Comparison of ENCODE assay signal across 8 cellular contexts in genomic region chr2:216013080-216013909, GRCh38. TPM values are rescaled to one million over a fixed set of nuclear protein-coding genes. Genes with fewer than 3 reads are reported as not detected.
A peak's percentile ranks its signal among the peaks of the same experiment; 100 is the strongest.
DNase-seq lines count a peak whose midpoint lies in the region; ATAC-seq and TF ChIP-seq lines count a peak whose summit lies in the region.

A gene with protein sequence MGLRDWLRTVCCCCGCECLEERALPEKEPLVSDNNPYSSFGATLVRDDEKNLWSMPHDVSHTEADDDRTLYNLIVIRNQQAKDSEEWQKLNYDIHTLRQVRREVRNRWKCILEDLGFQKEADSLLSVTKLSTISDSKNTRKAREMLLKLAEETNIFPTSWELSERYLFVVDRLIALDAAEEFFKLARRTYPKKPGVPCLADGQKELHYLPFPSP (minus strand): TSS chr2:216013551. CDS start chr2:216013327, 224 bp downstream.

- H3K27me3 ChIP-seq in OCI-LY1 (ENCODE audit: insufficient read depth, low read length): no peaks in the 10 kb centered on the region
- H3K27me3 ChIP-seq in mucosa of rectum (ENCODE audit: control insufficient read depth in 2 of 2, insufficient read depth in 2 of 2, low read length in 2 of 2): no peaks in the 10 kb centered on the region

- no peaks in the 10 kb centered on the region for H3K36me3 ChIP-seq in OCI-LY1 (ENCODE audit: insufficient read depth, low read length)
- H3K36me3 ChIP-seq in mucosa of rectum (ENCODE audit: control insufficient read depth in 2 of 2, insufficient read depth in 2 of 2, low read length in 2 of 2): no peaks in the 10 kb centered on the region

- no peaks in the 10 kb centered on the region for H3K9me2 ChIP-seq in OCI-LY1 (ENCODE audit: low read depth, low read length)

- TF ChIP-seq CTCF in OCI-LY1 (IDR thresholded peaks at IDR 0.05; ENCODE audit: low read length) (peak; percentile 52), epithelial cell of proximal tubule (conservative IDR thresholded peaks at IDR 0.05; ENCODE audit: low read depth, low read length) (peak; percentile 62)

- peak within 1 kb of the TSS; percentile 74 for H3K4me2 ChIP-seq in OCI-LY1 (ENCODE audit: low read length)

- ATAC-seq in GM21423 (IDR thresholded peaks at IDR 0.05; ENCODE audit: unreplicated experiment): peak; percentile 38

- H2AFZ ChIP-seq in OCI-LY1 (ENCODE audit: low read length): no peak within 1 kb of the TSS

- H3K4me3 ChIP-seq in OCI-LY1 (ENCODE audit: low read depth, low read length, poor library complexity, severe bottlenecking) (peak within 1 kb of the TSS; percentile 66), epithelial cell of proximal tubule (ENCODE audit: low read depth, low read length) (peak within 1 kb of the TSS; percentile 72), mucosa of rectum (ENCODE audit: low read length in 2 of 2) (peak within 1 kb of the TSS; percentile 84 to 85)

- H4K20me1 ChIP-seq in OCI-LY1 (ENCODE audit: insufficient read depth, low read length): no peaks in the 10 kb centered on the region

- no peak within 1 kb of the TSS for H3K27ac ChIP-seq in OCI-LY1 (ENCODE audit: low read depth, low read length, poor library complexity, severe bottlenecking)
- H3K27ac ChIP-seq in mucosa of rectum (ENCODE audit: low read depth in 2 of 2, low read length in 2 of 2): peak within 1 kb of the TSS in 1 of 2 donors; percentile 52

- no peaks in the 10 kb centered on the region for H3K79me2 ChIP-seq in OCI-LY1 (ENCODE audit: insufficient read depth, low read length)

- H3F3A ChIP-seq in OCI-LY1 (ENCODE audit: insufficient read depth, low read length): no peaks in the 10 kb centered on the region

- H3K9me3 ChIP-seq in OCI-LY1 (ENCODE audit: low read length) (no peaks in the 10 kb centered on the region), mucosa of rectum (ENCODE audit: control insufficient read depth in 2 of 2, low read length in 2 of 2) (no peaks in the 10 kb centered on the region)

- DNase-seq in D341Med (ENCODE audit: low spot score): peak; percentile 94
- peak in 74 of 76 experiments; percentile 12 to 89 (median 75) for DNase-seq in HUDEP-2 (lab: John Stamatoyannopoulos, UW; ENCODE audit: unreplicated experiment in 76 of 76)
- DNase-seq in activated T-cell treated with anti-CD3 and anti-CD28 coated beads for 1 hour (ENCODE audit: low read depth): peak; percentile 78
- DNase-seq in epithelial cell of proximal tubule (ENCODE audit: low read depth): no peak
- peak; percentile 78 for DNase-seq in stimulated activated CD8-positive, alpha-beta memory T cell treated with anti-CD3 and anti-CD28 coated beads, Interleukin-4, amount 100 ng/mL, for 24 hours (ENCODE audit: low read depth)

- H3K4me1 ChIP-seq in OCI-LY1 (ENCODE audit: insufficient read depth, low read length, severe bottlenecking): peaks cover 45% of the 10 kb centered on the region
- peaks cover 3 to 11% of the 10 kb centered on the region in 2 donors for H3K4me1 ChIP-seq in mucosa of rectum (ENCODE audit: control insufficient read depth in 2 of 2, insufficient read depth in 2 of 2, low read length in 2 of 2)

- H3K9ac ChIP-seq in OCI-LY1 (ENCODE audit: low read length): peak within 1 kb of the TSS; percentile 60
- peak within 1 kb of the TSS; percentile 61 to 91 for H3K9ac ChIP-seq in mucosa of rectum (ENCODE audit: low read depth in 1 of 2, low read length in 2 of 2)

RNA-seq across cellular contexts. Expression of the gene that starts here (rescaled TPM):
- total RNA-seq in epithelial cell of proximal tubule: 12.7 and 22.1 TPM in 2 replicates
